Comparison of ENCODE assay signal across 8 cellular contexts in the genomic region with DNA sequence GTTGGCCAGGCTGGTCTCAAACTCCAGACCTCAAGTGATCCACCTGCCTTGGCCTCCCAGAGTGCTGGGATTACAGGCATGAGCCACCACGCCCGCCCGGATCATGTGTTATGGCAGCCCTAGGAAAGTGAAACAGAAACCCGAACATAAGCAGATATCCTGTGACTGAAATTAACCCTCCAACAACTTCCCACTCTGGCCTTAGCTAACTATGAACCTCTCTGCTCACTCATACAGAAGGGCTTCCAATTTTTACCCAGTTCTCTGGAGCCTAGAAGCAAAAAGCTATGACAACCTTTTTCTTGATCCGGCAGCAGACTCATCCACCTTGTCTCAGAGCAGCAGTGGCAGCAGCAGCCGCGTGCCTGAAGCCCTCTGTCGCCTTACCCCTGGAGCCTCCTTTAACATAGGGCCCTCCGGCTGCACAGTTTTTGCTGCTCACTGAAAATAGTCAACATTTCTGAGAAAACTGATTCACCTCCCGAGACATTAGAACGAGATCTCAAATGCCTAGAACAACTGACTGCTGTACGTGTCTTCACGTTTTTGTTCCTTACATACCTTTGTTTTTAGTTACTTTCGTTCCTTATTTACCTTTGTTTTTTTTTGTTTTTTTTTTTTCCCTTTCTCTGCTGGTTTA. TPM values are rescaled to one million over a fixed set of nuclear protein-coding genes. Genes with fewer than 3 reads are reported as not detected.
DNase-seq lines count a peak whose midpoint lies in the region; ATAC-seq, FAIRE-seq and TF ChIP-seq lines count a peak whose summit lies in the region.

No MANE protein-coding gene starts in this region.

- H3K9me2 ChIP-seq in SK-N-SH = no peaks in the 10 kb centered on the region

- TSS peak; percentile 69 for BruUV-seq in K562 (replicated peaks; lab: Mats Ljungman, UMichigan)

- peak; percentile 45; the same call in 1 of the 2 replicates for TF ChIP-seq POLR2A in K562 (conservative IDR thresholded peaks at IDR 0.05)

- H3K4me2 ChIP-seq in K562 (ENCODE audit: insufficient read depth, low read length) = peak overlapping the region; percentile 70
- H3K4me2 ChIP-seq in skeletal muscle satellite cell (ENCODE audit: low read length) = peak overlapping the region; percentile 66
- no peak overlapping the region for H3K4me2 ChIP-seq in SK-N-SH

- FAIRE-seq in K562 (lab: Jason Lieb, UNC) = no peak

- H3K36me3 ChIP-seq in SJCRH30 (no peaks in the 10 kb centered on the region), K562 (ENCODE audit: control insufficient read depth, insufficient read depth, low read length) (no peaks in the 10 kb centered on the region), skeletal muscle satellite cell (ENCODE audit: insufficient read depth, low read length) (no peaks in the 10 kb centered on the region), SK-N-SH (replicated peaks in 1 of 2; ENCODE audit: control insufficient read depth in 1 of 2, insufficient read depth in 2 of 2, low read length in 1 of 2) (no peaks in the 10 kb centered on the region)

- TF ChIP-seq RAD21 in K562 (CRISPR knock-in tag; conservative IDR thresholded peaks at IDR 0.05 in 1 of 2, IDR thresholded peaks at IDR 0.05 in 1 of 2) (0 out of 4 replicates have a peak, but pooled peaks of 1 of the 2 experiments have one; percentile 10), SK-N-SH (IDR thresholded peaks at IDR 0.05; ENCODE audit: low read length) (no peak)

- no peaks in the 10 kb centered on the region for H3K9me1 ChIP-seq in K562 (ENCODE audit: control insufficient read depth, insufficient read depth, low read length)

- peak overlapping the region; percentile 95 for H2AFZ ChIP-seq in K562 (ENCODE audit: low read depth, low read length)
- H2AFZ ChIP-seq in SK-N-SH (ENCODE audit: low read depth) = no peak overlapping the region

- no peaks in the 10 kb centered on the region for H3F3A ChIP-seq in SK-N-SH (replicated peaks; ENCODE audit: insufficient read depth)

- no peak for TF ChIP-seq CTCF in GM12865 (IDR thresholded peaks at IDR 0.05; ENCODE audit: insufficient read depth, low read depth, low read length, missing control alignments)
- TF ChIP-seq CTCF in K562 (IDR thresholded peaks at IDR 0.05 in 2 of 3, conservative IDR thresholded peaks at IDR 0.05 in 1 of 3; ENCODE audit: insufficient read depth in 2 of 3, low read depth in 1 of 3, low read length in 3 of 3) = no peak
- TF ChIP-seq CTCF in SK-N-SH (IDR thresholded peaks at IDR 0.05) = no peak

- ATAC-seq in K562 = peak; percentile 76

- intact Hi-C loops in K562 (cut with micrococcal nuclease) = no loop called here

- H3K4me1 ChIP-seq in SJCRH30 = no peaks in the 10 kb centered on the region
- peaks cover 7 to 43% of the 10 kb centered on the region in 2 experiments; a peak in 4 of 5 replicates for H3K4me1 ChIP-seq in K562 (replicated peaks in 1 of 2; ENCODE audit: control insufficient read depth in 2 of 2, insufficient read depth in 2 of 2, low read length in 2 of 2)
- no peaks in the 10 kb centered on the region for H3K4me1 ChIP-seq in skeletal muscle satellite cell (ENCODE audit: control insufficient read depth, insufficient read depth, low read length)
- no peaks in the 10 kb centered on the region for H3K4me1 ChIP-seq in SK-N-SH (ENCODE audit: control insufficient read depth in 1 of 2, insufficient read depth in 2 of 2, low read depth in 1 of 2, low read length in 1 of 2)

- CTCF ChIA-PET in K562 (lab: Yijun Ruan, JAX; ENCODE audit: low intra/inter-chr PET ratio) (interaction anchor here (0.6 kb wide), 1 partner anchor 949 kb away, joined by 3 read pairs; no protein-coding TSS in a partner anchor), SK-N-SH (lab: Yijun Ruan, JAX) (interaction anchor here (0.5 to 1.3 kb wide), 2 partner anchors 26 to 283 kb away, joined by 3 to 5 read pairs; no protein-coding TSS in a partner anchor)

- no peaks in the 10 kb centered on the region; the same call in 1 of the 2 replicates for H3K27me3 ChIP-seq in SJCRH30
- H3K27me3 ChIP-seq in K562 (ENCODE audit: control insufficient read depth in 2 of 2, insufficient read depth in 2 of 2, low read length in 2 of 2) = no peaks in the 10 kb centered on the region
- H3K27me3 ChIP-seq in skeletal muscle satellite cell (ENCODE audit: control insufficient read depth, insufficient read depth, low read length) = no peaks in the 10 kb centered on the region
- H3K27me3 ChIP-seq in SK-N-SH (ENCODE audit: insufficient read depth) = no peaks in the 10 kb centered on the region

- DNase-seq in GM12865 (ENCODE audit: low read depth) = peak; percentile 46
- peak; percentile 11 to 33 for DNase-seq in SJCRH30
- peak; percentile 36 to 66 (median 46) for DNase-seq in K562 (ENCODE audit: extremely low read depth in 1 of 4, low spot score in 3 of 4)
- DNase-seq in SK-N-SH = no peak
- DNase-seq in NCI-H748 (lab: John Stamatoyannopoulos, UW; ENCODE audit: unreplicated experiment) = no peak
- no peak for DNase-seq in NCI-H82 (lab: John Stamatoyannopoulos, UW)
- DNase-seq in NCI-H2081 (lab: John Stamatoyannopoulos, UW) = no peak

- H3K9ac ChIP-seq in K562 (ENCODE audit: insufficient read depth in 1 of 2, low read depth in 2 of 2, low read length in 2 of 2) (peak overlapping the region; percentile 32 to 65; a peak in 2 of 4 replicates), skeletal muscle satellite cell (ENCODE audit: low read depth, low read length) (no peak overlapping the region), SK-N-SH (no peak overlapping the region)

- H3K79me2 ChIP-seq in K562 (ENCODE audit: control insufficient read depth, insufficient read depth, low read length) = no peaks in the 10 kb centered on the region
- no peaks in the 10 kb centered on the region for H3K79me2 ChIP-seq in SK-N-SH (ENCODE audit: insufficient read depth)

- in situ Hi-C loops in K562 (cut with MboI) = no loop called here

- H3K9me3 ChIP-seq in SJCRH30 (replicated peaks) (no peaks in the 10 kb centered on the region), K562 (replicated peaks; ENCODE audit: control insufficient read depth, insufficient read depth, low read depth, low read length) (peaks cover 3% of the 10 kb centered on the region), skeletal muscle satellite cell (replicated peaks; ENCODE audit: low read length) (no peaks in the 10 kb centered on the region), SK-N-SH (no peaks in the 10 kb centered on the region)

- H3K27ac ChIP-seq in SJCRH30 = no peak overlapping the region
- peak overlapping the region; percentile 70 for H3K27ac ChIP-seq in K562 (ENCODE audit: extremely low read depth, low read depth, low read length)
- H3K27ac ChIP-seq in SK-N-SH (ENCODE audit: low read depth in 2 of 2, low read length in 1 of 2) = no peak overlapping the region

- POLR2A ChIA-PET in K562 (lab: Yijun Ruan, JAX) (interaction anchor here (0.9 kb wide), 1 partner anchor 19 kb away, joined by 3 read pairs; a partner anchor contains a TSS), SK-N-SH (lab: Yijun Ruan, JAX) (no interaction called here)

- H4K20me1 ChIP-seq in K562 (replicated peaks; ENCODE audit: control insufficient read depth, insufficient read depth, low read length) = no peaks in the 10 kb centered on the region
- H4K20me1 ChIP-seq in SK-N-SH (ENCODE audit: insufficient read depth) = no peaks in the 10 kb centered on the region

- TF ChIP-seq EP300 in K562 (IDR thresholded peaks at IDR 0.05; ENCODE audit: low read length) = 0 out of 2 replicates have a peak, but pooled peaks have one; percentile 3
- no peak for TF ChIP-seq EP300 in SK-N-SH (IDR thresholded peaks at IDR 0.05; ENCODE audit: borderline replicate concordance in 1 of 2, low read depth in 1 of 2, low read length in 1 of 2)

- 25% methylated on average over 14 of the region's 14 CpGs for WGBS in K562 (ENCODE audit: insufficient coverage, low coverage, missing lambda C conversion rate)
- WGBS in SK-N-SH (ENCODE audit: low lambda C conversion rate) = 91% methylated on average over 12 of the region's 14 CpGs

- no peak overlapping the region for H3K4me3 ChIP-seq in GM12865 (ENCODE audit: low read depth, low read length)
- peak overlapping the region; percentile 26 for H3K4me3 ChIP-seq in SJCRH30
- H3K4me3 ChIP-seq in K562 = 0 out of 2 replicates have a peak overlapping the region, but pooled peaks have one; percentile 10
- peak overlapping the region; percentile 17 for H3K4me3 ChIP-seq in skeletal muscle satellite cell (ENCODE audit: low read length)
- no peak overlapping the region for H3K4me3 ChIP-seq in SK-N-SH (ENCODE audit: low read depth in 2 of 2, low read length in 1 of 2)

RNA-seq across cellular contexts. Expression of a gene that starts 9.3 kb away (rescaled TPM):
- total RNA-seq in SJCRH30 (2014; rRNA removed; shearing (Covaris generic)) = not detected in 2 replicates
- 5.1 and 7.5 TPM in 2 replicates for total RNA-seq in K562 (2011; cell fraction: chromatin; rRNA removed; ENCODE audit: low replicate concordance)
- 8.3 and 10.5 TPM in 2 replicates for total RNA-seq in K562 (2011; cell fraction: nucleolus; rRNA removed)
- 8.5 and 9.1 TPM in 2 replicates for total RNA-seq in K562 (2011; cell fraction: nucleoplasm; rRNA removed)
- total RNA-seq in K562 (2014; rRNA removed) = 33.8 and 37.3 TPM in 2 replicates
- total RNA-seq in K562 (2014; rRNA removed; fragmentation: Illumina TruSeq; extraction: Trizol) = 9.5 and 12.6 TPM in 2 replicates
- total RNA-seq in K562 (2015; rRNA removed; fragmentation: Illumina TruSeq; extraction: Trizol) = 15.4 and 15.6 TPM in 2 replicates
- 15.1 and 17.6 TPM in 2 replicates for total RNA-seq in K562 (2021)
- 14.8 and 21.8 TPM in 2 replicates for polyA plus RNA-seq in K562 (2011; rRNA removed)
- polyA plus RNA-seq in K562 (2011; cell fraction: cytosol; rRNA removed) = 21.5 and 101 TPM in 2 replicates
- polyA plus RNA-seq in K562 (2011; cell fraction: nucleus; rRNA removed) = 16.1 and 19.9 TPM in 2 replicates
- polyA plus RNA-seq in K562 (2012) = 12.9 and 16.1 TPM in 2 replicates
- polyA plus RNA-seq in K562 (2014; fragmentation: Illumina TruSeq; extraction: Trizol) = 9.3 and 10.0 TPM in 2 replicates
- 1 to 10 TPM; 2.5 to 5.5 TPM for polyA plus RNA-seq in K562 (2014; fragmentation: Nextera tagmentation; extraction: Ambion mirVana)
- 21.5 and 29.6 TPM in 2 replicates for polyA plus RNA-seq in K562 (2014; rRNA removed)
- 6.4 and 9.5 TPM in 2 replicates for polyA minus RNA-seq in K562 (2011; rRNA and poly(A)+ RNA removed)
- polyA minus RNA-seq in K562 (2011; cell fraction: cytosol; rRNA and poly(A)+ RNA removed) = 6.2 and 7.5 TPM in 2 replicates
- polyA minus RNA-seq in K562 (2011; cell fraction: nucleus; rRNA and poly(A)+ RNA removed) = 6.5 and 8.0 TPM in 2 replicates
- total RNA-seq in skeletal muscle satellite cell (2012; rRNA removed) = 137 and 161 TPM in 2 replicates
- 125 and 136 TPM in 2 replicates for polyA plus RNA-seq in SK-N-SH (2012; rRNA removed)
- 104 and 133 TPM in 2 replicates for polyA plus RNA-seq in SK-N-SH (2012; cell fraction: cytosol; rRNA removed)
- 89.5 and 186 TPM in 2 replicates for polyA plus RNA-seq in SK-N-SH (2012; cell fraction: nucleus; rRNA removed)

RNA-seq across cellular contexts. Expression of a gene that starts 18.8 kb away (rescaled TPM):
- 15.9 TPM in 2 replicates for total RNA-seq in SJCRH30 (2014; rRNA removed; shearing (Covaris generic))
- 72.3 and 98.7 TPM in 2 replicates for total RNA-seq in K562 (2011; cell fraction: chromatin; rRNA removed; ENCODE audit: low replicate concordance)
- total RNA-seq in K562 (2011; cell fraction: nucleolus; rRNA removed) = 43.0 and 50.5 TPM in 2 replicates
- 68.0 and 93.6 TPM in 2 replicates for total RNA-seq in K562 (2011; cell fraction: nucleoplasm; rRNA removed)
- total RNA-seq in K562 (2014; rRNA removed) (16.0 and 16.1 TPM in 2 replicates), K562 (2014; rRNA removed; fragmentation: Illumina TruSeq; extraction: Trizol) (25.7 and 27.1 TPM in 2 replicates), K562 (2015; rRNA removed; fragmentation: Illumina TruSeq; extraction: Trizol) (23.6 and 23.9 TPM in 2 replicates), K562 (2021) (23.5 and 27.0 TPM in 2 replicates)
- polyA plus RNA-seq in K562 (2011; rRNA removed) (20.1 and 24.5 TPM in 2 replicates), K562 (2014; fragmentation: Illumina TruSeq; extraction: Trizol) (26.2 and 27.4 TPM in 2 replicates), K562 (2014; fragmentation: Nextera tagmentation; extraction: Ambion mirVana) (10 to 100 TPM; 49.2 to 51.3 TPM), K562 (2014; rRNA removed) (31.7 and 32.5 TPM in 2 replicates), SK-N-SH (2012; rRNA removed) (15.9 and 20.7 TPM in 2 replicates)
- polyA plus RNA-seq in K562 (2011; cell fraction: cytosol; rRNA removed) = 11.7 and 14.6 TPM in 2 replicates
- 43.3 and 46.0 TPM in 2 replicates for polyA plus RNA-seq in K562 (2011; cell fraction: nucleus; rRNA removed)
- 12.9 and 14.2 TPM in 2 replicates for polyA plus RNA-seq in K562 (2012)
- 22.6 and 27.8 TPM in 2 replicates for polyA minus RNA-seq in K562 (2011; rRNA and poly(A)+ RNA removed)
- polyA minus RNA-seq in K562 (2011; cell fraction: cytosol; rRNA and poly(A)+ RNA removed) = 10.6 and 18.2 TPM in 2 replicates
- polyA minus RNA-seq in K562 (2011; cell fraction: nucleus; rRNA and poly(A)+ RNA removed) = 23.3 and 29.3 TPM in 2 replicates
- 10.0 and 14.2 TPM in 2 replicates for total RNA-seq in skeletal muscle satellite cell (2012; rRNA removed)
- 14.4 and 15.0 TPM in 2 replicates for polyA plus RNA-seq in SK-N-SH (2012; cell fraction: cytosol; rRNA removed)
- polyA plus RNA-seq in SK-N-SH (2012; cell fraction: nucleus; rRNA removed) = 45.7 and 58.8 TPM in 2 replicates

RNA-seq across cellular contexts. Expression of a gene that starts 55.7 kb away (rescaled TPM):
- 2.2 and 2.4 TPM in 2 replicates for total RNA-seq in SJCRH30 (2014; rRNA removed; shearing (Covaris generic))
- total RNA-seq in K562 (2011; cell fraction: chromatin; rRNA removed; ENCODE audit: low replicate concordance) = not detected in 2 replicates
- not detected in 2 replicates for total RNA-seq in K562 (2011; cell fraction: nucleolus; rRNA removed)
- total RNA-seq in K562 (2011; cell fraction: nucleoplasm; rRNA removed) = not detected in 2 replicates
- total RNA-seq in K562 (2014; rRNA removed) = not detected in 2 replicates
- total RNA-seq in K562 (2014; rRNA removed; fragmentation: Illumina TruSeq; extraction: Trizol) = not detected in 2 replicates
- not detected in 2 replicates for total RNA-seq in K562 (2015; rRNA removed; fragmentation: Illumina TruSeq; extraction: Trizol)
- 0.16 TPM in 1 of 2 replicates, not detected in the other for total RNA-seq in K562 (2021)
- not detected in 2 replicates for polyA plus RNA-seq in K562 (2011; rRNA removed)
- polyA plus RNA-seq in K562 (2011; cell fraction: cytosol; rRNA removed) = not detected in 2 replicates
- polyA plus RNA-seq in K562 (2011; cell fraction: nucleus; rRNA removed) = not detected in 2 replicates
- polyA plus RNA-seq in K562 (2012) = not detected in 2 replicates
- not detected in 2 replicates for polyA plus RNA-seq in K562 (2014; fragmentation: Illumina TruSeq; extraction: Trizol)
- not detected for polyA plus RNA-seq in K562 (2014; fragmentation: Nextera tagmentation; extraction: Ambion mirVana)
- not detected in 2 replicates for polyA plus RNA-seq in K562 (2014; rRNA removed)
- not detected in 2 replicates for polyA minus RNA-seq in K562 (2011; rRNA and poly(A)+ RNA removed)
- not detected in 2 replicates for polyA minus RNA-seq in K562 (2011; cell fraction: cytosol; rRNA and poly(A)+ RNA removed)
- not detected in 2 replicates for polyA minus RNA-seq in K562 (2011; cell fraction: nucleus; rRNA and poly(A)+ RNA removed)
- total RNA-seq in skeletal muscle satellite cell (2012; rRNA removed) = 10.1 and 24.2 TPM in 2 replicates
- 5.7 and 6.7 TPM in 2 replicates for polyA plus RNA-seq in SK-N-SH (2012; rRNA removed)
- polyA plus RNA-seq in SK-N-SH (2012; cell fraction: cytosol; rRNA removed) = 7.7 and 8.4 TPM in 2 replicates
- polyA plus RNA-seq in SK-N-SH (2012; cell fraction: nucleus; rRNA removed) = 3.3 and 4.7 TPM in 2 replicates

Comparison
In these comparisons a context has a peak if more than half of its experiments do, and no peak if none do; other contexts are left out.
1. DNase-seq: peak in GM12865 (single experiment), SJCRH30 (2 of 2) and K562 (4 of 4); none in SK-N-SH (single experiment), NCI-H748 (single experiment), NCI-H82 (single experiment) and NCI-H2081 (0 of 2).
2. H3K4me3 ChIP-seq: peak in SJCRH30 (single experiment), K562 (single experiment) and skeletal muscle satellite cell (single experiment); none in GM12865 (single experiment) and SK-N-SH (0 of 2).
3. H3K9ac ChIP-seq: peak in K562 (2 of 2); none in skeletal muscle satellite cell (single experiment) and SK-N-SH (single experiment).